1 cellular context compared by ENCODE assay signal in genomic region chr6:117484052-117484646, GRCh38.
TF ChIP-seq lines count a peak whose summit lies in the region.

No MANE protein-coding gene starts in this region.

TF ChIP-seq in HepG2, 621 proteins besides CTCF, POLR2A, EP300 and RAD21 (continues in another document):
- TF ChIP-seq ZNF121 (CRISPR knock-in tag; IDR thresholded peaks at IDR 0.05), result 0 out of 2 replicates have a peak, but pooled peaks have one; percentile 17
- peak; percentile 47 for TF ChIP-seq ZBTB40 (IDR thresholded peaks at IDR 0.05)
- peak; percentile 90 for TF ChIP-seq ZBTB40 (CRISPR knock-in tag; IDR thresholded peaks at IDR 0.05)
- no peak for TF ChIP-seq ZNF282 (IDR thresholded peaks at IDR 0.05; ENCODE audit: partially characterized antibody)
- no peak for TF ChIP-seq IRF1 (CRISPR knock-in tag; IDR thresholded peaks at IDR 0.05; ENCODE audit: low read depth)
- TF ChIP-seq STAT5B (CRISPR knock-in tag; IDR thresholded peaks at IDR 0.05), result no peak
- no peak for TF ChIP-seq ZNF18 (CRISPR knock-in tag; IDR thresholded peaks at IDR 0.05; ENCODE audit: insufficient replicate concordance)
- no peak for TF ChIP-seq E2F1 (CRISPR knock-in tag; IDR thresholded peaks at IDR 0.05)
- TF ChIP-seq ZNF770 (CRISPR knock-in tag; IDR thresholded peaks at IDR 0.05), result peak; percentile 96
- TF ChIP-seq CBX1 (IDR thresholded peaks at IDR 0.05; ENCODE audit: low read depth), result no peak
- TF ChIP-seq ZNF142 (CRISPR knock-in tag; IDR thresholded peaks at IDR 0.05), result no peak
- no peak for TF ChIP-seq NFKB2 (CRISPR knock-in tag; IDR thresholded peaks at IDR 0.05; ENCODE audit: borderline replicate concordance)
- TF ChIP-seq TOPORS (CRISPR knock-in tag; IDR thresholded peaks at IDR 0.05), result no peak
- TF ChIP-seq ZNF570 (CRISPR knock-in tag; IDR thresholded peaks at IDR 0.05; ENCODE audit: borderline replicate concordance), result no peak
- TF ChIP-seq ZMAT3 (CRISPR knock-in tag; conservative IDR thresholded peaks at IDR 0.05), result no peak
- no peak for TF ChIP-seq ZNF124 (CRISPR knock-in tag; IDR thresholded peaks at IDR 0.05)
- no peak for TF ChIP-seq ZSCAN5A (CRISPR knock-in tag; IDR thresholded peaks at IDR 0.05; ENCODE audit: borderline replicate concordance)
- no peak for TF ChIP-seq KDM2A (CRISPR knock-in tag; IDR thresholded peaks at IDR 0.05; ENCODE audit: borderline replicate concordance, low read depth)
- no peak for TF ChIP-seq PRDM4 (CRISPR knock-in tag; IDR thresholded peaks at IDR 0.05; ENCODE audit: borderline replicate concordance)
- no peak for TF ChIP-seq SOX5 (CRISPR knock-in tag; IDR thresholded peaks at IDR 0.05; ENCODE audit: borderline replicate concordance)
- 0 out of 2 replicates have a peak, but pooled peaks have one; percentile 15 for TF ChIP-seq POGZ (CRISPR knock-in tag; IDR thresholded peaks at IDR 0.05)
